Comparison of ENCODE assay signal across 17 cellular contexts in genomic region chr2:176139621-176140020, GRCh38. TPM values are rescaled to one million over a fixed set of nuclear protein-coding genes. Genes with fewer than 3 reads are reported as not detected.
DNase-seq lines count a peak whose midpoint lies in the region; ATAC-seq, FAIRE-seq and TF ChIP-seq lines count a peak whose summit lies in the region.
"Had no signal": no experiment of that assay in that cellular context is flagged by ENCODE, and none has a peak within 500 bp of the region (broad histone marks: within the 10 kb centered on the region; RNA-seq: fewer than 3 reads in every experiment).

No MANE protein-coding gene starts in this region.

- peaks cover 3% of the 10 kb centered on the region; the same call in 1 of the 3 replicates for H3K9me3 Mint-ChIP-seq in GM23338
- H3K9me3 Mint-ChIP-seq: effector memory CD8-positive, alpha-beta T cell had no signal

- FAIRE-seq in A549 (lab: Jason Lieb, UNC), result no peak

- H3K4me2 ChIP-seq in A549, result peak overlapping the region; percentile 77; the same call in 1 of the 3 replicates
- 0 out of 2 replicates have a peak overlapping the region, but pooled peaks have one; percentile 21 for H3K4me2 ChIP-seq in GM23338
- H3K4me2 ChIP-seq in osteoblast (ENCODE audit: insufficient read depth, low read length), result peak overlapping the region; percentile 79
- no peak overlapping the region for H3K4me2 ChIP-seq in trophoblast cell (ENCODE audit: low read length)

- no peak overlapping the region for H2AK5ac ChIP-seq in trophoblast cell (ENCODE audit: low read length)

- POLR2A ChIA-PET in A549 (lab: Yijun Ruan, JAX), result interaction anchor here (0.6 to 2.2 kb wide), 2 partner anchors 415 to 512 kb away, joined by 9 read pairs; no protein-coding TSS in a partner anchor

- no peaks in the 10 kb centered on the region for H3K36me3 ChIP-seq in GM23338 (ENCODE audit: insufficient read depth)
- H3K36me3 ChIP-seq in osteoblast (ENCODE audit: insufficient read depth, low read length), result no peaks in the 10 kb centered on the region
- H3K36me3 ChIP-seq in trophoblast cell (ENCODE audit: control insufficient read depth in 1 of 2, insufficient read depth in 2 of 2, low read length in 2 of 2), result no peaks in the 10 kb centered on the region
- H3K36me3 ChIP-seq: left lung had no signal

- no peak overlapping the region for H3K23ac ChIP-seq in trophoblast cell (ENCODE audit: low read length)

- H3F3A ChIP-seq in GM23338 (replicated peaks; ENCODE audit: low read depth), result peaks cover 33% of the 10 kb centered on the region

- no peak overlapping the region for H4K91ac ChIP-seq in trophoblast cell (ENCODE audit: low read depth, low read length)

- no peak for TF ChIP-seq POLR2A in A549 (IDR thresholded peaks at IDR 0.05; ENCODE audit: low read length)

- H3K79me1 ChIP-seq in trophoblast cell (ENCODE audit: low read length), result peaks cover 2% of the 10 kb centered on the region

- H3K4me1 Mint-ChIP-seq in GM23338, result peaks cover 22% of the 10 kb centered on the region

- TF ChIP-seq CTCF in A549 (IDR thresholded peaks at IDR 0.05), result no peak
- TF ChIP-seq CTCF in GM23338 (conservative IDR thresholded peaks at IDR 0.05; ENCODE audit: low read depth in 2 of 2), result no peak
- TF ChIP-seq CTCF in epithelial cell of proximal tubule (conservative IDR thresholded peaks at IDR 0.05; ENCODE audit: low read depth, low read length), result no peak
- TF ChIP-seq CTCF in osteoblast (IDR thresholded peaks at IDR 0.05; ENCODE audit: extremely low read depth, low read depth, low read length), result no peak

- no peak overlapping the region for H4K8ac ChIP-seq in trophoblast cell (ENCODE audit: low read depth, low read length)

- no peak overlapping the region for H3K27ac Mint-ChIP-seq in GM23338
- H3K27ac Mint-ChIP-seq: effector memory CD8-positive, alpha-beta T cell had no signal

- no peak overlapping the region for H2BK120ac ChIP-seq in trophoblast cell (ENCODE audit: insufficient read depth, low read length, poor library complexity)

- H4K20me1 ChIP-seq in GM23338 (replicated peaks; ENCODE audit: insufficient read depth), result peaks cover 42% of the 10 kb centered on the region
- H4K20me1 ChIP-seq in osteoblast (ENCODE audit: insufficient read depth, low read length), result peaks cover 4% of the 10 kb centered on the region

- 92% methylated on average over 25 of the region's 25 CpGs for WGBS in A549 (ENCODE audit: missing lambda C conversion rate)
- WGBS in trophoblast cell (ENCODE audit: extremely low coverage, insufficient coverage, insufficient read length), result no CpG with 5 or more reads among the region's 25 CpGs

- H3K18ac ChIP-seq in trophoblast cell (ENCODE audit: low read length), result no peak overlapping the region

- DNase-seq in A549 (ENCODE audit: low read depth in 1 of 2, low spot score in 1 of 2), result no peak
- DNase-seq in GM23338 (ENCODE audit: low spot score), result no peak
- DNase-seq in epithelial cell of proximal tubule (ENCODE audit: low read depth), result no peak
- DNase-seq in osteoblast (ENCODE audit: insufficient read length, low spot score, missing footprints), result peak; percentile 63
- DNase-seq in stimulated activated CD4-positive, alpha-beta T cell treated with anti-CD3 and anti-CD28 coated beads, Interleukin-2, amount 100 ng/mL, for 48 hours, result no peak
- DNase-seq in DMS53 treated with DMSO at 0.1 percent for 48 hours (lab: John Stamatoyannopoulos, UW; ENCODE audit: unreplicated experiment), result no peak
- no peak for DNase-seq in trophoblast cell
- DNase-seq: body of pancreas; C1 segment of cervical spinal cord; effector memory CD8-positive, alpha-beta T cell; left lung; MV-4-11; NCI-H2227 treated with DMSO at 0.1 percent for 48 hours; stimulated activated CD4-positive, alpha-beta T cell treated with anti-CD3 and anti-CD28 coated beads, Interleukin-15, amount 100 ng/mL, for 24 hours had no signal

- H3K4me3 Mint-ChIP-seq in GM23338, result peak overlapping the region; percentile 62; the same call in 2 of the 3 replicates

- H3K4ac ChIP-seq in trophoblast cell (ENCODE audit: low read depth, low read length), result no peak overlapping the region

- CTCF ChIA-PET in A549 (lab: Yijun Ruan, JAX), result interaction anchor here (0.5 to 11.6 kb wide), 81 partner anchors 8 to 1416 kb away, joined by 3 to 216 read pairs (median 6); partner anchors contain the start of genes HOXD1 and HOXD4

- TF ChIP-seq RAD21 in A549 (conservative IDR thresholded peaks at IDR 0.05 in 1 of 2, IDR thresholded peaks at IDR 0.05 in 1 of 2), result no peak

- no peak overlapping the region for H3K9ac ChIP-seq in trophoblast cell (ENCODE audit: low read length)

- no peak for ATAC-seq in A549
- ATAC-seq in GM23338, result peak; percentile 10; the same call in 2 of the 3 replicates
- no peak for ATAC-seq in HG03439 (IDR thresholded peaks at IDR 0.05; ENCODE audit: unreplicated experiment)

- no peaks in the 10 kb centered on the region for H3K79me2 ChIP-seq in GM23338 (replicated peaks; ENCODE audit: insufficient read depth)
- peaks cover 57% of the 10 kb centered on the region for H3K79me2 ChIP-seq in osteoblast (ENCODE audit: insufficient read depth, low read length)
- no peaks in the 10 kb centered on the region for H3K79me2 ChIP-seq in trophoblast cell (ENCODE audit: control insufficient read depth, insufficient read depth, low read length, poor library complexity)

- H3K9me2 ChIP-seq in GM23338 (ENCODE audit: insufficient read depth), result no peaks in the 10 kb centered on the region

- H2BK12ac ChIP-seq in trophoblast cell (ENCODE audit: low read length), result no peak overlapping the region

- peaks cover 100% of the 10 kb centered on the region for H3K27me3 ChIP-seq in GM23338 (ENCODE audit: insufficient read depth)
- H3K27me3 ChIP-seq in osteoblast (ENCODE audit: insufficient read depth, low read length), result no peaks in the 10 kb centered on the region
- H3K27me3 ChIP-seq in trophoblast cell (ENCODE audit: insufficient read depth, low read length), result peaks cover 53% of the 10 kb centered on the region

- no peaks in the 10 kb centered on the region; the same call in 2 of the 3 replicates for H3K36me3 Mint-ChIP-seq in GM23338 (ENCODE audit: low read depth)

- H3K4me3 ChIP-seq in A549 (no peak overlapping the region), GM23338 (0 out of 2 replicates have a peak overlapping the region, but pooled peaks have one; percentile 64), epithelial cell of proximal tubule (ENCODE audit: low read depth, low read length) (peak overlapping the region; percentile 94), osteoblast (ENCODE audit: insufficient read depth, low read length) (peak overlapping the region; percentile 79), trophoblast cell (ENCODE audit: low read depth, low read length) (no peak overlapping the region)
- H3K4me3 ChIP-seq: body of pancreas had no signal

- no peak for TF ChIP-seq EP300 in A549 (IDR thresholded peaks at IDR 0.05)

- peaks cover 7% of the 10 kb centered on the region; the same call in 2 of the 3 replicates for H3K4me1 ChIP-seq in A549
- peaks cover 30% of the 10 kb centered on the region for H3K4me1 ChIP-seq in GM23338 (ENCODE audit: insufficient read depth)
- peaks cover 24% of the 10 kb centered on the region for H3K4me1 ChIP-seq in osteoblast (ENCODE audit: insufficient read depth, low read length)
- H3K4me1 ChIP-seq in trophoblast cell (ENCODE audit: control insufficient read depth in 1 of 2, insufficient read depth in 2 of 2, low read length in 2 of 2), result peaks cover 5 to 6% of the 10 kb centered on the region in 2 experiments

- H3K14ac ChIP-seq in trophoblast cell (ENCODE audit: low read length), result no peak overlapping the region

- H3K9me3 ChIP-seq in A549 (no peaks in the 10 kb centered on the region), osteoblast (ENCODE audit: low read depth, low read length) (no peaks in the 10 kb centered on the region), trophoblast cell (ENCODE audit: insufficient read depth, low read depth, low read length) (peaks cover 8% of the 10 kb centered on the region)
- H3K9me3 ChIP-seq: body of pancreas, left lung had no signal

- H3K27me3 Mint-ChIP-seq in GM23338 (ENCODE audit: insufficient read depth, low read depth, poor library complexity), result peaks cover 98% of the 10 kb centered on the region

- H2AFZ ChIP-seq in GM23338 (no peak overlapping the region), osteoblast (ENCODE audit: low read length) (peak overlapping the region; percentile 87), trophoblast cell (ENCODE audit: insufficient read depth, low read length, poor library complexity) (no peak overlapping the region)

- H2BK5ac ChIP-seq in trophoblast cell (ENCODE audit: low read depth, low read length, poor library complexity), result no peak overlapping the region

- H4K12ac ChIP-seq in trophoblast cell (ENCODE audit: low read depth, low read length), result no peak overlapping the region

- H3K27ac ChIP-seq in A549 (no peak overlapping the region), GM23338 (ENCODE audit: low read depth) (no peak overlapping the region), osteoblast (ENCODE audit: low read depth, low read length) (peak overlapping the region; percentile 60), trophoblast cell (ENCODE audit: low read depth, low read length) (no peak overlapping the region)
- H3K27ac ChIP-seq: left lung had no signal

RNA-seq across cellular contexts. Expression of gene HOXD8, which starts 10.1 kb away (rescaled TPM):
- polyA plus RNA-seq in A549 (2011; rRNA removed) (6.4 and 8.5 TPM in 2 replicates), A549 (2017; fragmentation: RNase III; extraction: RNeasy Plus Mini Kit Qiagen cat#74134 plus additional on column Dnase treatment) (3.5 to 3.9 TPM (median 3.8 TPM) in 3 replicates), GM23338 (2016; fragmentation: Nextera tagmentation; extraction: Ambion mirVana) (not detected in 2 replicates)
- polyA plus RNA-seq in A549 (2012; cell fraction: cytosol; rRNA removed), result 2.3 and 3.0 TPM in 2 replicates
- 1.7 and 1.8 TPM in 2 replicates for polyA plus RNA-seq in A549 (2012; cell fraction: nucleus; rRNA removed)
- polyA minus RNA-seq in A549 (2011; rRNA and poly(A)+ RNA removed), result 0.97 and 2.5 TPM in 2 replicates
- not detected in 2 replicates for total RNA-seq in GM23338 (2014; rRNA removed; shearing (Covaris generic))
- total RNA-seq in epithelial cell of proximal tubule (18.0 and 26.5 TPM in 2 replicates), osteoblast (3.3 and 5.6 TPM in 2 replicates)
- polyA plus RNA-seq in trophoblast cell (2013), result 0.06 and 0.08 TPM in 2 replicates

RNA-seq across cellular contexts. Expression of gene HOXD4, which starts 11.7 kb away (rescaled TPM):
- 0.27 and 0.28 TPM in 2 replicates for polyA plus RNA-seq in A549 (2011; rRNA removed)
- polyA plus RNA-seq in A549 (2012; cell fraction: cytosol; rRNA removed), result 0.32 and 0.43 TPM in 2 replicates
- 2.6 and 3.1 TPM in 2 replicates for polyA plus RNA-seq in A549 (2012; cell fraction: nucleus; rRNA removed)
- polyA plus RNA-seq in A549 (2017; fragmentation: RNase III; extraction: RNeasy Plus Mini Kit Qiagen cat#74134 plus additional on column Dnase treatment), result 0.54 to 0.92 TPM (median 0.87 TPM) in 3 replicates
- polyA minus RNA-seq in A549 (2011; rRNA and poly(A)+ RNA removed), result 0.25 TPM in 1 of 2 replicates, not detected in the other
- not detected in 2 replicates for total RNA-seq in GM23338 (2014; rRNA removed; shearing (Covaris generic))
- polyA plus RNA-seq in GM23338 (2016; fragmentation: Nextera tagmentation; extraction: Ambion mirVana), result not detected in 2 replicates
- total RNA-seq in epithelial cell of proximal tubule, result 26.0 and 28.0 TPM in 2 replicates
- total RNA-seq in osteoblast, result 0.36 and 1.2 TPM in 2 replicates
- not detected in 2 replicates for polyA plus RNA-seq in trophoblast cell (2013)
- total RNA-seq: HT1080 had no signal

RNA-seq across cellular contexts. Expression of gene HOXD9, which starts 17.1 kb away (rescaled TPM):
- polyA plus RNA-seq in A549 (2011; rRNA removed) (0.34 and 0.45 TPM in 2 replicates), A549 (2017; fragmentation: RNase III; extraction: RNeasy Plus Mini Kit Qiagen cat#74134 plus additional on column Dnase treatment) (0.94 to 1.7 TPM (median 1.0 TPM) in 3 replicates), GM23338 (2016; fragmentation: Nextera tagmentation; extraction: Ambion mirVana) (not detected in 2 replicates)
- 0.30 and 0.47 TPM in 2 replicates for polyA plus RNA-seq in A549 (2012; cell fraction: cytosol; rRNA removed)
- polyA plus RNA-seq in A549 (2012; cell fraction: nucleus; rRNA removed), result 8.3 and 8.7 TPM in 2 replicates
- polyA minus RNA-seq in A549 (2011; rRNA and poly(A)+ RNA removed), result not detected in 2 replicates
- total RNA-seq in GM23338 (2014; rRNA removed; shearing (Covaris generic)), result not detected in 2 replicates
- total RNA-seq in epithelial cell of proximal tubule (9.8 and 11.5 TPM in 2 replicates), osteoblast (0.36 and 0.59 TPM in 2 replicates)
- polyA plus RNA-seq in trophoblast cell (2013), result 0.23 and 0.49 TPM in 2 replicates

RNA-seq across cellular contexts. Expression of gene HOXD3, which starts 17.5 kb away (rescaled TPM):
- polyA plus RNA-seq in A549 (2011; rRNA removed) (0.27 and 0.70 TPM in 2 replicates), A549 (2017; fragmentation: RNase III; extraction: RNeasy Plus Mini Kit Qiagen cat#74134 plus additional on column Dnase treatment) (0.14 to 0.36 TPM (median 0.18 TPM) in 3 replicates), GM23338 (2016; fragmentation: Nextera tagmentation; extraction: Ambion mirVana) (not detected in 2 replicates)
- 0.16 and 0.19 TPM in 2 replicates for polyA plus RNA-seq in A549 (2012; cell fraction: cytosol; rRNA removed)
- polyA plus RNA-seq in A549 (2012; cell fraction: nucleus; rRNA removed), result 0.71 and 0.89 TPM in 2 replicates
- not detected in 2 replicates for polyA minus RNA-seq in A549 (2011; rRNA and poly(A)+ RNA removed)
- total RNA-seq in GM23338 (2014; rRNA removed; shearing (Covaris generic)), result not detected in 2 replicates
- total RNA-seq in epithelial cell of proximal tubule (8.2 and 9.4 TPM in 2 replicates), osteoblast (1.1 and 2.1 TPM in 2 replicates)
- polyA plus RNA-seq in trophoblast cell (2013), result not detected in 2 replicates
- total RNA-seq: HT1080 had no signal

RNA-seq across cellular contexts. Expression of gene HOXD10, which starts 23.0 kb away (rescaled TPM):
- 4.6 and 4.8 TPM in 2 replicates for polyA plus RNA-seq in A549 (2011; rRNA removed)
- 1.8 and 2.3 TPM in 2 replicates for polyA plus RNA-seq in A549 (2012; cell fraction: cytosol; rRNA removed)
- 3.6 and 6.3 TPM in 2 replicates for polyA plus RNA-seq in A549 (2012; cell fraction: nucleus; rRNA removed)
- 3.7 to 5.4 TPM (median 4.3 TPM) in 3 replicates for polyA plus RNA-seq in A549 (2017; fragmentation: RNase III; extraction: RNeasy Plus Mini Kit Qiagen cat#74134 plus additional on column Dnase treatment)
- 1.2 and 1.9 TPM in 2 replicates for polyA minus RNA-seq in A549 (2011; rRNA and poly(A)+ RNA removed)
- not detected in 2 replicates for total RNA-seq in GM23338 (2014; rRNA removed; shearing (Covaris generic))
- polyA plus RNA-seq in GM23338 (2016; fragmentation: Nextera tagmentation; extraction: Ambion mirVana), result not detected in 2 replicates
- 14.3 and 18.8 TPM in 2 replicates for total RNA-seq in epithelial cell of proximal tubule
- total RNA-seq in osteoblast, result not detected in 2 replicates
- polyA plus RNA-seq in trophoblast cell (2013), result 1.4 and 1.6 TPM in 2 replicates
- total RNA-seq: G401 had no signal

Comparison
In these comparisons a context has a peak if more than half of its experiments do, and no peak if none do; other contexts are left out.
1. H3K4me3 ChIP-seq: peak in GM23338 (single experiment), epithelial cell of proximal tubule (single experiment) and osteoblast (single experiment); none in A549 (single experiment) and trophoblast cell (single experiment).
2. RNA of gene HOXD4, which starts 11.7 kb away (total RNA-seq): 26.0 to 28.0 TPM in epithelial cell of proximal tubule; 0.36 to 1.2 TPM in osteoblast and not detected in GM23338; every median in the first group is over 10 times any median in the second.